15 cellular contexts compared by ENCODE assay signal in genomic region chr13:99041788-99042187, GRCh38.
A peak's percentile ranks its signal among the peaks of the same experiment; 100 is the strongest.
DNase-seq lines count a peak whose midpoint lies in the region; ATAC-seq and TF ChIP-seq lines count a peak whose summit lies in the region.
"Had no signal": no experiment of that assay in that cellular context is flagged by ENCODE, and none has a peak within 500 bp of the region (broad histone marks: within the 10 kb centered on the region; RNA-seq: fewer than 3 reads in every experiment).

No MANE protein-coding gene starts in this region.

- no peaks in the 10 kb centered on the region for H3K9me3 ChIP-seq in esophagus muscularis mucosa
- H3K9me3 ChIP-seq: left lung had no signal

- H3K36me3 ChIP-seq in esophagus muscularis mucosa: no peaks in the 10 kb centered on the region
- H3K36me3 ChIP-seq: left lung had no signal

- no peaks in the 10 kb centered on the region for H3K27me3 Mint-ChIP-seq in activated T-cell treated with anti-CD3 and anti-CD28 coated beads, Interleukin-2, amount 50 U/mL, for 4 hours (ENCODE audit: low read depth)
- H3K27me3 Mint-ChIP-seq in stimulated activated memory B cell treated with anti-CD40 and anti-IgM and Interleukin-4, amounts not matched to agents 10 μg/mL and 1 μg/mL and 100 μg/mL, for 72 hours: peaks cover 32% of the 10 kb centered on the region

- peaks cover 86% of the 10 kb centered on the region for H3K4me1 Mint-ChIP-seq in activated T-cell treated with anti-CD3 and anti-CD28 coated beads, Interleukin-2, amount 50 U/mL, for 4 hours (ENCODE audit: low read depth)
- H3K4me1 Mint-ChIP-seq in stimulated activated memory B cell treated with anti-CD40 and anti-IgM and Interleukin-4, amounts not matched to agents 10 μg/mL and 1 μg/mL and 100 μg/mL, for 72 hours: peaks cover 41% of the 10 kb centered on the region

- H3K36me3 Mint-ChIP-seq in activated T-cell treated with anti-CD3 and anti-CD28 coated beads, Interleukin-2, amount 50 U/mL, for 4 hours (ENCODE audit: insufficient read depth): no peaks in the 10 kb centered on the region
- H3K36me3 Mint-ChIP-seq in stimulated activated memory B cell treated with anti-CD40 and anti-IgM and Interleukin-4, amounts not matched to agents 10 μg/mL and 1 μg/mL and 100 μg/mL, for 72 hours: no peaks in the 10 kb centered on the region

- no peak for TF ChIP-seq CTCF in esophagus muscularis mucosa (IDR thresholded peaks at IDR 0.05)

- no peak for TF ChIP-seq EP300 in esophagus muscularis mucosa (IDR thresholded peaks at IDR 0.05)

- intact Hi-C loops in esophagus muscularis mucosa (cut with DNase I): no loop called here

- H3K4me3 ChIP-seq in esophagus muscularis mucosa: no peak overlapping the region
- H3K4me3 ChIP-seq: left lung had no signal

- no peak for DNase-seq in activated T-cell treated with anti-CD3 and anti-CD28 coated beads, Interleukin-2, amount 50 U/mL, for 4 hours
- DNase-seq in activated T-cell treated with anti-CD3 and anti-CD28 coated beads, Interleukin-2, amount 50 U/mL, for 1 hour: no peak
- DNase-seq in esophagus muscularis mucosa (ENCODE audit: extremely low spot score) (no peak), DMS 273 (lab: John Stamatoyannopoulos, UW; ENCODE audit: unreplicated experiment) (no peak)
- DNase-seq: activated CD8-positive, alpha-beta memory T cell treated with anti-CD3 and anti-CD28 coated beads, Interleukin-2, amount 50 U/mL, for 48 hours; effector CD4-positive, alpha-beta T cell; GOT3; left lung; MV-4-11; NCI-H526 treated with DMSO at 0.1 percent for 48 hours; SHP77 treated with DMSO at 0.1 percent for 48 hours had no signal

- no peak overlapping the region for H3K27ac ChIP-seq in esophagus muscularis mucosa (replicated peaks in 1 of 4)
- H3K27ac ChIP-seq: left lung had no signal

- ATAC-seq in activated T-cell treated with anti-CD3 and anti-CD28 coated beads, Interleukin-2, amount 50 U/mL, for 4 hours: peak; percentile 9 to 13
- peak; percentile 34 for ATAC-seq in HG02623 (IDR thresholded peaks at IDR 0.05; ENCODE audit: unreplicated experiment)
- peak; percentile 49 for ATAC-seq in HG03442 (IDR thresholded peaks at IDR 0.05; ENCODE audit: unreplicated experiment)
- ATAC-seq in stimulated activated memory B cell treated with anti-CD40 and anti-IgM and Interleukin-4, amounts not matched to agents 10 μg/mL and 1 μg/mL and 100 μg/mL, for 72 hours: peak; percentile 60
- ATAC-seq in GM19397 (IDR thresholded peaks at IDR 0.05; ENCODE audit: unreplicated experiment): no peak
- ATAC-seq: left lung had no signal

- no peaks in the 10 kb centered on the region for H3K9me3 Mint-ChIP-seq in activated T-cell treated with anti-CD3 and anti-CD28 coated beads, Interleukin-2, amount 50 U/mL, for 4 hours
- no peaks in the 10 kb centered on the region for H3K9me3 Mint-ChIP-seq in stimulated activated memory B cell treated with anti-CD40 and anti-IgM and Interleukin-4, amounts not matched to agents 10 μg/mL and 1 μg/mL and 100 μg/mL, for 72 hours

- no peak overlapping the region for H3K4me3 Mint-ChIP-seq in activated T-cell treated with anti-CD3 and anti-CD28 coated beads, Interleukin-2, amount 50 U/mL, for 4 hours
- H3K4me3 Mint-ChIP-seq in stimulated activated memory B cell treated with anti-CD40 and anti-IgM and Interleukin-4, amounts not matched to agents 10 μg/mL and 1 μg/mL and 100 μg/mL, for 72 hours: no peak overlapping the region

- 89% methylated on average over 5 of the region's 5 CpGs for WGBS in esophagus muscularis mucosa

- no peak overlapping the region for H3K27ac Mint-ChIP-seq in stimulated activated memory B cell treated with anti-CD40 and anti-IgM and Interleukin-4, amounts not matched to agents 10 μg/mL and 1 μg/mL and 100 μg/mL, for 72 hours

- H3K4me1 ChIP-seq in esophagus muscularis mucosa: peaks cover 10 to 81% (median 76%) of the 10 kb centered on the region in 4 donors

- no peaks in the 10 kb centered on the region for H3K27me3 ChIP-seq in esophagus muscularis mucosa

- no peak for TF ChIP-seq POLR2A in esophagus muscularis mucosa (IDR thresholded peaks at IDR 0.05; ENCODE audit: low read depth)
